In the genomic region with DNA sequence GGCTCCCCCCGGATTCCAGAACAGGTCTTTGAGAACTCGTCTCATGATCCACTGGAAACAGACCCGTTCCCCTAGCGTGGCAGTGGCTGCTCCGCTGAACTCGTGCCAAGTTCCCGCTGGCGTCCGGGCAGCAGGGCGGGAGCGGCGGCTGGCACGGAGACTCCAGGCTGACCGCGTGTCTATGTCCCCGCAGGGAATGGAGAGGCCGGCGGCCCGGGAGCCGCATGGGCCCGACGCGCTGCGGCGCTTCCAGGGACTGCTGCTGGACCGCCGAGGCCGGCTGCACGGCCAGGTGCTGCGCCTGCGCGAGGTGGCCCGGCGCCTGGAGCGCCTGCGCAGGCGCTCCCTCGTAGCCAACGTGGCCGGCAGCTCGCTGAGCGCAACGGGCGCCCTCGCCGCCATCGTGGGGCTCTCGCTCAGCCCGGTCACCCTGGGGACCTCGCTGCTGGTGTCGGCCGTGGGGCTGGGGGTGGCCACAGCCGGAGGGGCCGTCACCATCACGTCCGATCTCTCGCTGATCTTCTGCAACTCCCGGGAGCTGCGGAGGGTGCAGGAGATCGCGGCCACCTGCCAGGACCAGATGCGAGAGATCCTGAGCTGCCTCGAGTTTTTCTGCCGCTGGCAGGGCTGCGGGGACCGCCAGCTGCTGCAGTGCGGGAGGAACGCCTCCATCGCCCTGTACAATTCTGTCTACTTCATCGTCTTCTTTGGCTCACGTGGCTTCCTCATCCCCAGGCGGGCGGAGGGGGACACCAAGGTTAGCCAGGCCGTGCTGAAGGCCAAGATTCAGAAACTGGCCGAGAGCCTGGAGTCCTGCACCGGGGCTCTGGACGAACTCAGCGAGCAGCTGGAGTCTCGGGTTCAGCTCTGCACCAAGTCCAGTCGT, we compare ENCODE assay signal across 8 cellular contexts. TPM values are rescaled to one million over a fixed set of nuclear protein-coding genes. Genes with fewer than 3 reads are reported as not detected.
A peak's percentile ranks its signal among the peaks of the same experiment; 100 is the strongest.
DNase-seq lines count a peak whose midpoint lies in the region; ATAC-seq and TF ChIP-seq lines count a peak whose summit lies in the region.

No MANE protein-coding gene starts in this region.

- no peak overlapping the region for H3K27ac ChIP-seq in SU-DHL-6 (ENCODE audit: low read depth, low read length)
- peak overlapping the region; percentile 53 for H3K27ac ChIP-seq in cardiac muscle cell
- no peak overlapping the region for H3K27ac ChIP-seq in trophoblast cell (ENCODE audit: low read depth, low read length)

- peak overlapping the region; percentile 90 for H3K14ac ChIP-seq in trophoblast cell (ENCODE audit: low read length)

- H3K27me3 Mint-ChIP-seq in activated naive CD8-positive, alpha-beta T cell treated with anti-CD3 and anti-CD28 coated beads, Interleukin-2, amount 50 U/mL, for 24 hours: no peaks in the 10 kb centered on the region
- H3K27me3 Mint-ChIP-seq in type B pancreatic cell: peaks cover 18% of the 10 kb centered on the region

- peak overlapping the region; percentile 71 for H3K4me2 ChIP-seq in SU-DHL-6 (ENCODE audit: low read depth, low read length, poor library complexity, severe bottlenecking)
- H3K4me2 ChIP-seq in trophoblast cell (ENCODE audit: low read length): peak overlapping the region; percentile 76

- H4K8ac ChIP-seq in trophoblast cell (ENCODE audit: low read depth, low read length): peak overlapping the region; percentile 87

- H3K4me1 Mint-ChIP-seq in activated naive CD8-positive, alpha-beta T cell treated with anti-CD3 and anti-CD28 coated beads, Interleukin-2, amount 50 U/mL, for 24 hours: peaks cover 33% of the 10 kb centered on the region
- peaks cover 30% of the 10 kb centered on the region for H3K4me1 Mint-ChIP-seq in type B pancreatic cell (ENCODE audit: unreplicated experiment)

- TF ChIP-seq CTCF in SU-DHL-6 (IDR thresholded peaks at IDR 0.05; ENCODE audit: insufficient read depth, low read length, poor library complexity, severe bottlenecking) (no peak), cardiac muscle cell (IDR thresholded peaks at IDR 0.05; ENCODE audit: low read depth, low read length) (no peak), type B pancreatic cell (conservative IDR thresholded peaks at IDR 0.05) (peak; percentile 38)

- H3K9me3 ChIP-seq in SU-DHL-6 (ENCODE audit: insufficient read depth, low read length) (no peaks in the 10 kb centered on the region), cardiac muscle cell (ENCODE audit: low read depth) (no peaks in the 10 kb centered on the region), trophoblast cell (ENCODE audit: insufficient read depth, low read depth, low read length) (no peaks in the 10 kb centered on the region)

- no CpG with 5 or more reads among the region's 80 CpGs for WGBS in trophoblast cell (ENCODE audit: extremely low coverage, insufficient coverage, insufficient read length)

- no peaks in the 10 kb centered on the region for H3K27me3 ChIP-seq in SU-DHL-6 (ENCODE audit: low read length)
- H3K27me3 ChIP-seq in cardiac muscle cell: no peaks in the 10 kb centered on the region
- H3K27me3 ChIP-seq in trophoblast cell (ENCODE audit: insufficient read depth, low read length): peaks cover 2% of the 10 kb centered on the region

- peak overlapping the region; percentile 86 for H3K27ac Mint-ChIP-seq in activated naive CD8-positive, alpha-beta T cell treated with anti-CD3 and anti-CD28 coated beads, Interleukin-2, amount 50 U/mL, for 24 hours
- H3K27ac Mint-ChIP-seq in type B pancreatic cell: peak overlapping the region; percentile 31

- H3K36me3 ChIP-seq in SU-DHL-6 (ENCODE audit: low read length): no peaks in the 10 kb centered on the region
- no peaks in the 10 kb centered on the region for H3K36me3 ChIP-seq in cardiac muscle cell
- H3K36me3 ChIP-seq in trophoblast cell (ENCODE audit: control insufficient read depth in 1 of 2, insufficient read depth in 2 of 2, low read length in 2 of 2): no peaks in the 10 kb centered on the region

- H3K79me2 ChIP-seq in SU-DHL-6 (ENCODE audit: insufficient read depth, low read length): no peaks in the 10 kb centered on the region
- peaks cover 6% of the 10 kb centered on the region for H3K79me2 ChIP-seq in trophoblast cell (ENCODE audit: control insufficient read depth, insufficient read depth, low read length, poor library complexity)

- ATAC-seq in GM21717 (IDR thresholded peaks at IDR 0.05; ENCODE audit: unreplicated experiment): peak; percentile 73
- ATAC-seq in activated naive CD8-positive, alpha-beta T cell treated with anti-CD3 and anti-CD28 coated beads, Interleukin-2, amount 50 U/mL, for 24 hours: peak; percentile 85

- peak; percentile 24; the same call in 1 of the 2 replicates for TF ChIP-seq EP300 in Ishikawa (IDR thresholded peaks at IDR 0.05; ENCODE audit: borderline replicate concordance)

- no peaks in the 10 kb centered on the region for H3K9me3 Mint-ChIP-seq in activated naive CD8-positive, alpha-beta T cell treated with anti-CD3 and anti-CD28 coated beads, Interleukin-2, amount 50 U/mL, for 24 hours
- H3K9me3 Mint-ChIP-seq in type B pancreatic cell: no peaks in the 10 kb centered on the region

- peak overlapping the region; percentile 35 for H2BK12ac ChIP-seq in trophoblast cell (ENCODE audit: low read length)

- no peak for TF ChIP-seq RAD21 in Ishikawa (IDR thresholded peaks at IDR 0.05; ENCODE audit: low read depth)

- peak overlapping the region; percentile 54 for H3K4me3 ChIP-seq in SU-DHL-6 (ENCODE audit: insufficient read depth, low read length, poor library complexity, severe bottlenecking)
- peak overlapping the region; percentile 25 for H3K4me3 ChIP-seq in cardiac muscle cell
- H3K4me3 ChIP-seq in trophoblast cell (ENCODE audit: low read depth, low read length): peak overlapping the region; percentile 73

- H3K9ac ChIP-seq in SU-DHL-6 (ENCODE audit: low read length) (peak overlapping the region; percentile 68), trophoblast cell (ENCODE audit: low read length) (peak overlapping the region; percentile 31)

- H2BK5ac ChIP-seq in trophoblast cell (ENCODE audit: low read depth, low read length, poor library complexity): peak overlapping the region; percentile 5

- H4K20me1 ChIP-seq in SU-DHL-6 (ENCODE audit: low read depth, low read length): no peaks in the 10 kb centered on the region

- no peaks in the 10 kb centered on the region for H3K9me2 ChIP-seq in SU-DHL-6 (replicated peaks; ENCODE audit: insufficient read depth, low read length)

- DNase-seq in ELR (ENCODE audit: low read depth) (peak; percentile 87), cardiac muscle cell (ENCODE audit: low read depth in 1 of 2, low spot score in 1 of 2) (peak; percentile 85 to 90), trophoblast cell (peak; percentile 90 to 91), type B pancreatic cell (ENCODE audit: extremely low spot score, unreplicated experiment) (peak; percentile 72)
- DNase-seq in activated naive CD8-positive, alpha-beta T cell treated with anti-CD3 and anti-CD28 coated beads, Interleukin-2, amount 50 U/mL, for 24 hours: peak; percentile 77

- H3K4me1 ChIP-seq in cardiac muscle cell (ENCODE audit: low read depth): peaks cover 23% of the 10 kb centered on the region
- H3K4me1 ChIP-seq in trophoblast cell (ENCODE audit: control insufficient read depth in 1 of 2, insufficient read depth in 2 of 2, low read length in 2 of 2): peaks cover 7 to 9% of the 10 kb centered on the region in 2 experiments

- H3K79me1 ChIP-seq in trophoblast cell (ENCODE audit: low read length): peaks cover 5% of the 10 kb centered on the region

- H4K12ac ChIP-seq in trophoblast cell (ENCODE audit: low read depth, low read length): peak overlapping the region; percentile 89

- H3K4me3 Mint-ChIP-seq in activated naive CD8-positive, alpha-beta T cell treated with anti-CD3 and anti-CD28 coated beads, Interleukin-2, amount 50 U/mL, for 24 hours: peak overlapping the region; percentile 84
- H3K4me3 Mint-ChIP-seq in type B pancreatic cell: peak overlapping the region; percentile 73

- peak overlapping the region; percentile 69 for H2BK120ac ChIP-seq in trophoblast cell (ENCODE audit: insufficient read depth, low read length, poor library complexity)

- peak overlapping the region; percentile 83 for H4K91ac ChIP-seq in trophoblast cell (ENCODE audit: low read depth, low read length)

- peaks cover 7% of the 10 kb centered on the region; the same call in 1 of the 2 replicates for H3F3A ChIP-seq in SU-DHL-6 (ENCODE audit: insufficient read depth)

- H2AK5ac ChIP-seq in trophoblast cell (ENCODE audit: low read length): peak overlapping the region; percentile 51

- peak overlapping the region; percentile 81 for H3K18ac ChIP-seq in trophoblast cell (ENCODE audit: low read length)

- H3K4ac ChIP-seq in trophoblast cell (ENCODE audit: low read depth, low read length): peak overlapping the region; percentile 53

- H3K36me3 Mint-ChIP-seq in activated naive CD8-positive, alpha-beta T cell treated with anti-CD3 and anti-CD28 coated beads, Interleukin-2, amount 50 U/mL, for 24 hours (ENCODE audit: low read depth): peaks cover 2% of the 10 kb centered on the region
- H3K36me3 Mint-ChIP-seq in type B pancreatic cell: peaks cover 3% of the 10 kb centered on the region

- H2AFZ ChIP-seq in SU-DHL-6 (ENCODE audit: low read depth, low read length, severe bottlenecking) (peak overlapping the region; percentile 91), trophoblast cell (ENCODE audit: insufficient read depth, low read length, poor library complexity) (peak overlapping the region; percentile 82)

- H3K23ac ChIP-seq in trophoblast cell (ENCODE audit: low read length): no peak overlapping the region

TF ChIP-seq in Ishikawa, 13 proteins besides CTCF, POLR2A, EP300 and RAD21 (continues in another document):
- TF ChIP-seq TAF1 (IDR thresholded peaks at IDR 0.05; ENCODE audit: low read depth) (peak; percentile 88), EGR1 (IDR thresholded peaks at IDR 0.05) (0 out of 2 replicates have a peak, but pooled peaks have one; percentile 19), CREB1 (IDR thresholded peaks at IDR 0.05; ENCODE audit: low read depth) (no peak), USF1 (IDR thresholded peaks at IDR 0.05) (peak; percentile 6), CEBPB (IDR thresholded peaks at IDR 0.05) (no peak)
- TF ChIP-seq, protein P1, sequence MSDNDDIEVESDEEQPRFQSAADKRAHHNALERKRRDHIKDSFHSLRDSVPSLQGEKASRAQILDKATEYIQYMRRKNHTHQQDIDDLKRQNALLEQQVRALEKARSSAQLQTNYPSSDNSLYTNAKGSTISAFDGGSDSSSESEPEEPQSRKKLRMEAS (IDR thresholded peaks at IDR 0.05): peak; percentile 97

RNA-seq across cellular contexts. Expression of gene APOLD1, which starts 1.5 kb away (rescaled TPM):
- total RNA-seq in cardiac muscle cell (2.6 and 14.2 TPM in 2 replicates), type B pancreatic cell (ENCODE audit: low replicate concordance) (2.9 and 5.6 TPM in 2 replicates)
- polyA plus RNA-seq in cardiac muscle cell: 4.0 and 11.5 TPM in 2 replicates
- 0.39 and 0.44 TPM in 2 replicates for polyA plus RNA-seq in trophoblast cell (2013)

RNA-seq across cellular contexts. Expression of gene DDX47, which starts 26.2 kb away (rescaled TPM):
- total RNA-seq in cardiac muscle cell (42.0 and 48.3 TPM in 2 replicates), type B pancreatic cell (ENCODE audit: low replicate concordance) (73.0 and 142 TPM in 2 replicates)
- 67.6 and 73.5 TPM in 2 replicates for polyA plus RNA-seq in cardiac muscle cell
- polyA plus RNA-seq in trophoblast cell (2013): 40.9 and 41.6 TPM in 2 replicates
